In the genomic region with DNA sequence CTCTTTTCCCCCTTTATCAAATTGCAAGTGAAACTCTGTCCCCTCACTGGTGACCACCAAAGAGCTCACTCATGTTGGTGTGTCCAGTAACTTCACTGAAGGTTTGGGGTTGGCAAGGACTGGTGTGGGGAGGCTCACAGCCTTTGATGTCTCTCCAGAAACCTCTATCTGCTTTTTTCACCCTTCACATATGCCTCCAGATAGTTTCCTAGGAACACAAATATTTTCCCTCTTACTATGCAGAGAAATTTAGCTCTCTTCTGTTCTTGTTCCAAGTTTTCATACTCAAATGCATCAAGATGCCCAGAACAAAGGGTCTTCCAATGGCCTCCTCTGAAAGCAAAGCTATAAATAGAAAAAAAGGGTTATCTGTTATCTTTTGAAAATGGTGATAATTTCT, we compare ENCODE assay signal across 28 cellular contexts. TPM values are rescaled to one million over a fixed set of nuclear protein-coding genes. Genes with fewer than 3 reads are reported as not detected.
DNase-seq lines count a peak whose midpoint lies in the region; ATAC-seq and TF ChIP-seq lines count a peak whose summit lies in the region.
"Had no signal": no experiment of that assay in that cellular context is flagged by ENCODE, and none has a peak within 500 bp of the region (broad histone marks: within the 10 kb centered on the region; RNA-seq: fewer than 3 reads in every experiment).

No MANE protein-coding gene starts in this region.

- H3K27ac ChIP-seq in esophagus squamous epithelium (peak overlapping the region; percentile 15 to 79 (median 64)), left lung (no peak overlapping the region), thoracic aorta (peak overlapping the region; percentile 40 to 73), psoas muscle (no peak overlapping the region)
- H3K27ac ChIP-seq: A549, GM23248, right lobe of liver, SJSA1 had no signal

- H3K4me1 ChIP-seq in esophagus squamous epithelium (peaks cover 0 to 4% (median 0%) of the 10 kb centered on the region in 3 donors), left lung (no peaks in the 10 kb centered on the region), thoracic aorta (ENCODE audit: control insufficient read depth in 1 of 2, low read depth in 2 of 2) (peaks cover 20 to 29% of the 10 kb centered on the region in 2 donors), psoas muscle (peaks cover 19% of the 10 kb centered on the region)
- H3K4me1 ChIP-seq: A549, BE2C, right lobe of liver had no signal

- ATAC-seq in left lung (peak; percentile 16), thoracic aorta (ENCODE audit: insufficient number of reproducible peaks, low FRiP score, low read depth) (no peak), psoas muscle (no peak), HG02798 (IDR thresholded peaks at IDR 0.05; ENCODE audit: poor library complexity, unreplicated experiment) (no peak)
- ATAC-seq: A549; activated T-helper 17 cell treated with anti-CD3 and anti-CD28 coated beads, Interleukin-2, amount 50 U/mL, for 72 hours; right lobe of liver; T-cell had no signal

- H3K27me3 ChIP-seq in esophagus squamous epithelium (no peaks in the 10 kb centered on the region), left lung (no peaks in the 10 kb centered on the region), thoracic aorta (replicated peaks; ENCODE audit: insufficient read depth) (no peaks in the 10 kb centered on the region), psoas muscle (ENCODE audit: insufficient read depth in 3 of 3, low read length in 2 of 3) (no peaks in the 10 kb centered on the region)
- H3K27me3 ChIP-seq: BE2C, right lobe of liver, SJSA1, tibial nerve had no signal

- no peak for TF ChIP-seq POLR2A in esophagus squamous epithelium (IDR thresholded peaks at IDR 0.05)

- DNase-seq in amniotic epithelial cell (ENCODE audit: low read depth) (peak; percentile 29), esophagus squamous epithelium (lab: John Stamatoyannopoulos, UW) (no peak), left lung (no peak), thoracic aorta (ENCODE audit: low spot score) (no peak), psoas muscle (no peak), pons (ENCODE audit: low spot score) (no peak), head of caudate nucleus (no peak)
- DNase-seq: activated CD4-positive, alpha-beta T cell treated with anti-CD3 and anti-CD28 coated beads, Interleukin-2, amount 50 U/mL, for 48 hours; activated CD4-positive, CD25-positive, alpha-beta regulatory T cell; activated CD8-positive, alpha-beta memory T cell treated with anti-CD3 and anti-CD28 coated beads, Interleukin-2, amount 50 U/mL, for 48 hours; BE2C; DMS53; endodermal cell; GM23248; kidney; MV-4-11; NCI-H146; NCI-H510A; NK-92 treated with Interleukin-12 subunit alpha and Interleukin-12 subunit beta, amount 100 ng/mL, for 24 hours; right lobe of liver; stimulated activated CD4-positive, alpha-beta T cell treated with anti-CD3 and anti-CD28 coated beads, Interleukin-4, amount 100 ng/mL, for 4 hours; stimulated activated naive CD4-positive, alpha-beta T cell; T-cell had no signal

- H3K4me3 ChIP-seq in esophagus squamous epithelium (no peak overlapping the region), left lung (no peak overlapping the region), thoracic aorta (no peak overlapping the region), psoas muscle (no peak overlapping the region)
- H3K4me3 ChIP-seq: A549, GM23248, right lobe of liver, SJSA1, tibial nerve had no signal

- intact Hi-C loops in esophagus squamous epithelium (cut with DNase I) (no loop called here), left lung (cut with DNase I) (no loop called here), psoas muscle (cut with DNase I) (loop anchor here in 1 of 2 donors (10.0 kb wide), 1 partner anchor 54 kb away; no protein-coding TSS in a partner anchor), head of caudate nucleus (cut with DNase I) (no loop called here)

- TF ChIP-seq CTCF in esophagus squamous epithelium (IDR thresholded peaks at IDR 0.05): no peak
- TF ChIP-seq CTCF in left lung (IDR thresholded peaks at IDR 0.05): no peak
- no peak for TF ChIP-seq CTCF in thoracic aorta (IDR thresholded peaks at IDR 0.05)
- TF ChIP-seq CTCF in psoas muscle (IDR thresholded peaks at IDR 0.05): no peak

- H3K9me3 ChIP-seq in esophagus squamous epithelium: no peaks in the 10 kb centered on the region
- no peaks in the 10 kb centered on the region for H3K9me3 ChIP-seq in left lung
- no peaks in the 10 kb centered on the region for H3K9me3 ChIP-seq in thoracic aorta
- no peaks in the 10 kb centered on the region for H3K9me3 ChIP-seq in psoas muscle
- H3K9me3 ChIP-seq: A549, BE2C, right lobe of liver, SJSA1, tibial nerve had no signal

- H3K36me3 ChIP-seq in esophagus squamous epithelium: no peaks in the 10 kb centered on the region
- no peaks in the 10 kb centered on the region for H3K36me3 ChIP-seq in left lung
- H3K36me3 ChIP-seq in thoracic aorta: no peaks in the 10 kb centered on the region
- no peaks in the 10 kb centered on the region for H3K36me3 ChIP-seq in psoas muscle (ENCODE audit: insufficient read depth in 1 of 2, low read depth in 1 of 2)
- H3K36me3 ChIP-seq: BE2C, right lobe of liver, SJSA1, tibial nerve had no signal

RNA-seq across cellular contexts. Expression of a gene that starts 20.7 kb away (rescaled TPM):
- 10 to 100 TPM in 2 of 4 donors, 1 to 10 TPM in 2; 1.7 to 75.0 (median 17.2) TPM for total RNA-seq in esophagus squamous epithelium
- total RNA-seq in left lung: 10 to 100 TPM; 12.0 to 12.7 TPM
- total RNA-seq in thoracic aorta: 10 to 100 TPM; 41.0 to 78.4 TPM
- total RNA-seq in psoas muscle: 100 to 1,000 TPM in 1 of 4 donors, 10 to 100 TPM in 3; 82.0 to 103 (median 94.2) TPM
- polyA plus RNA-seq in psoas muscle: 10 to 100 TPM; 12.6 to 61.6 (median 36.0) TPM

Comparison
In these comparisons a context has a peak if more than half of its experiments do, and no peak if none do; other contexts are left out.
1. H3K27ac ChIP-seq: peak in esophagus squamous epithelium (4 of 4) and thoracic aorta (2 of 2); none in left lung (0 of 2) and psoas muscle (single experiment).